8 cellular contexts compared by ENCODE assay signal in the genomic region with DNA sequence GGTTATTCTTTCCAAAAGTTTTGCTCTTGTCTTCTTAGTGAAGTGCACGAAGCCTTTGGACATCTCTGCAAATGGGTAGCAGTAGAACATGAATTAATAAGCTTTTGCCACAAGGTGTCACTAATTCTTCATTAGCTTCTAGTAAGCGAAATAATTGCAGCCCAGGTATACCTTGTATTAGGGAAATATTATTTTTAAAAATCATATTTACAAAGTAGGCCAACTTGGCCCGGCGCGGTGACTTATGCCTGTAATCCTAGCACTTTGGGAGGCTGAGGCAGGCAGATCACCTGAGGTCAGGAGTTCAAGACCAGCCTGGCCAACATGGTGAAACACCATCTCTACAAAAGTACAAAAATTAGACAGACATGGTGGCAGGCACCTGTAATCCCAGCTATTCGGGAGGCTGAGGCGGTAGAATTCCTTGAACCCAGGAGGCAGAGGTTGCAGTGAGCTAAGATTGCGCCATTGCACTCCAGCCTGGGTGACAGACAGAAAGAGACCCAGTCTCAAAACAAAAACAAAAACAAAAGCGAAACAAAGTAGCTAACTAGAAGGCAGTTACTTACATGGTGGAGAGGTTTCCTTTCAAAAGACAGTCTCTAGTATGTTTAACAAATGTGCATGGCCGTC. TPM values are rescaled to one million over a fixed set of nuclear protein-coding genes. Genes with fewer than 3 reads are reported as not detected.
DNase-seq lines count a peak whose midpoint lies in the region; ATAC-seq and TF ChIP-seq lines count a peak whose summit lies in the region.

No MANE protein-coding gene starts in this region.

- H3K27ac Mint-ChIP-seq in CD4-positive, CD25-positive, alpha-beta regulatory T cell, result peak overlapping the region; percentile 15 to 54 (median 52)
- H3K27ac Mint-ChIP-seq in glutamatergic neuron (ENCODE audit: unreplicated experiment), result no peak overlapping the region

- peaks cover 25% of the 10 kb centered on the region for H3K4me1 ChIP-seq in CD4-positive, CD25-positive, alpha-beta regulatory T cell (ENCODE audit: control insufficient read depth, insufficient read depth, low read length, poor library complexity, severe bottlenecking)

- H3K9me3 Mint-ChIP-seq in CD4-positive, CD25-positive, alpha-beta regulatory T cell, result no peaks in the 10 kb centered on the region
- H3K9me3 Mint-ChIP-seq in glutamatergic neuron (ENCODE audit: unreplicated experiment), result peaks cover 2% of the 10 kb centered on the region

- ATAC-seq in CD4-positive, CD25-positive, alpha-beta regulatory T cell (ENCODE audit: low read depth in 2 of 2), result peak; percentile 64
- ATAC-seq in GM18868 (IDR thresholded peaks at IDR 0.05; ENCODE audit: unreplicated experiment), result peak; percentile 76

- no peaks in the 10 kb centered on the region for H3K27me3 ChIP-seq in CD4-positive, CD25-positive, alpha-beta regulatory T cell (ENCODE audit: control insufficient read depth, insufficient read depth, low read length)

- peaks cover 17% of the 10 kb centered on the region for H3K36me3 Mint-ChIP-seq in CD4-positive, CD25-positive, alpha-beta regulatory T cell
- H3K36me3 Mint-ChIP-seq in glutamatergic neuron (ENCODE audit: unreplicated experiment), result no peaks in the 10 kb centered on the region

- H3K4me3 Mint-ChIP-seq in CD4-positive, CD25-positive, alpha-beta regulatory T cell, result peak overlapping the region; percentile 35 to 70 (median 65)
- H3K4me3 Mint-ChIP-seq in glutamatergic neuron (ENCODE audit: unreplicated experiment), result no peak overlapping the region

- DNase-seq in CD4-positive, CD25-positive, alpha-beta regulatory T cell, result peak in 2 of 3 donors; percentile 69 to 77
- DNase-seq in Jurkat, Clone E6-1 (ENCODE audit: low read depth, low spot score), result peak; percentile 38
- no peak for DNase-seq in glutamatergic neuron
- DNase-seq in superior temporal gyrus (ENCODE audit: extremely low spot score), result peak; percentile 41
- DNase-seq in nucleus accumbens (lab: John Stamatoyannopoulos, UW), result no peak
- no peak for DNase-seq in middle frontal gyrus (ENCODE audit: extremely low spot score, low spot score)

- peak overlapping the region; percentile 18 for H3K27ac ChIP-seq in CD4-positive, CD25-positive, alpha-beta regulatory T cell (ENCODE audit: insufficient read depth, low read length, poor library complexity, severe bottlenecking)
- H3K27ac ChIP-seq in VCaP, result no peak overlapping the region

- peak overlapping the region; percentile 70 for H3K4me3 ChIP-seq in CD4-positive, CD25-positive, alpha-beta regulatory T cell (ENCODE audit: low read depth, low read length)
- no peak overlapping the region for H3K4me3 ChIP-seq in Jurkat, Clone E6-1 (ENCODE audit: low read length)

- H3K4me1 Mint-ChIP-seq in CD4-positive, CD25-positive, alpha-beta regulatory T cell, result peaks cover 13 to 48% (median 46%) of the 10 kb centered on the region in 4 donors
- no peaks in the 10 kb centered on the region for H3K4me1 Mint-ChIP-seq in glutamatergic neuron (ENCODE audit: low read depth, unreplicated experiment)

- H3K9me3 ChIP-seq in CD4-positive, CD25-positive, alpha-beta regulatory T cell (ENCODE audit: control insufficient read depth in 2 of 2, low read length in 2 of 2), result no peaks in the 10 kb centered on the region

- TF ChIP-seq CTCF in VCaP (conservative IDR thresholded peaks at IDR 0.05), result peak; percentile 77
- peak; percentile 53 for TF ChIP-seq CTCF in glutamatergic neuron (IDR thresholded peaks at IDR 0.05; ENCODE audit: partially characterized antibody, unreplicated experiment)

- no peaks in the 10 kb centered on the region for H3K36me3 ChIP-seq in CD4-positive, CD25-positive, alpha-beta regulatory T cell (ENCODE audit: control insufficient read depth, insufficient read depth, low read length)

- H3K27me3 Mint-ChIP-seq in CD4-positive, CD25-positive, alpha-beta regulatory T cell, result no peaks in the 10 kb centered on the region
- H3K27me3 Mint-ChIP-seq in glutamatergic neuron (ENCODE audit: unreplicated experiment), result peaks cover 1% of the 10 kb centered on the region

RNA-seq across cellular contexts. Expression of a gene that starts 8.8 kb away (rescaled TPM):
- 1.5 TPM for total RNA-seq in CD4-positive, CD25-positive, alpha-beta regulatory T cell
- polyA plus RNA-seq in CD4-positive, CD25-positive, alpha-beta regulatory T cell, result 1 to 10 TPM; 2.0 to 3.4 (median 2.5) TPM
- 1.9 TPM for polyA plus RNA-seq in Jurkat, Clone E6-1 (2012; ENCODE audit: insufficient read depth, insufficient read length)
- 4.6 TPM for total RNA-seq in glutamatergic neuron (ENCODE audit: unreplicated experiment)

RNA-seq across cellular contexts. Expression of a gene that starts 36.0 kb away (rescaled TPM):
- total RNA-seq in CD4-positive, CD25-positive, alpha-beta regulatory T cell, result 330 TPM
- polyA plus RNA-seq in CD4-positive, CD25-positive, alpha-beta regulatory T cell, result 100 to 1,000 TPM; 105 to 191 (median 161) TPM
- polyA plus RNA-seq in Jurkat, Clone E6-1 (2012; ENCODE audit: insufficient read depth, insufficient read length), result 3.5 TPM
- not detected for total RNA-seq in glutamatergic neuron (ENCODE audit: unreplicated experiment)

Comparison
In these comparisons a context has a peak if more than half of its experiments do, and no peak if none do; other contexts are left out.
1. DNase-seq: peak in CD4-positive, CD25-positive, alpha-beta regulatory T cell (2 of 3), Jurkat, Clone E6-1 (single experiment) and superior temporal gyrus (single experiment); none in glutamatergic neuron (single experiment), nucleus accumbens (0 of 56) and middle frontal gyrus (single experiment).
2. RNA of a gene that starts 36.0 kb away (total RNA-seq): 330 TPM in CD4-positive, CD25-positive, alpha-beta regulatory T cell (single experiment); not detected in glutamatergic neuron (single experiment); every median in the first group is over 100 times any median in the second.